In the genomic region with DNA sequence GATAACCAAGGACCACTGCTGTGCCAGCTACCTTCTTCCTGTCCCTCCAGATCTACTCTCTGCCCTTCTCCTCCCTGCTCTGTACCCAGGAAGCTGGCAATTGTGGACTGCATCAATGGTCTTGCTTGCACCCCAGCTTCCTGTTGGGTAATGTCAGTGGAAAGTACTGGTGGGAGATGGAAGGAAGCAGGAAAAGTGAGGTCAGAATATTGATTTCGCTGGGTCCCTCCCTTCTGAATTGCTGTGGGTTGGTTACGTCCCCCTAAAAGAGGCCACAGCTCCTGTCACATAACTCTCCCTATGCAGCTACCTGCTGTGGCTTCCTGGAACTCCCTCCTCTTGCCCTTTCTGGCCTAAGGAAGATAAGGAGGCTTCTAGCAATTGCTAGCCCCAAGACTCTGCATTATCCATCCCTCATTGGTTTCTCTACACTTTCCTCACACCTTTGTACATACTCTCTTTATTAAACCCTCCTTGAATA, we compare ENCODE assay signal across 27 cellular contexts.
"Had no signal": no experiment of that assay in that cellular context is flagged by ENCODE, and none has a peak within 500 bp of the region (broad histone marks: within the 10 kb centered on the region; RNA-seq: fewer than 3 reads in every experiment).

No MANE protein-coding gene starts in this region.

- H3K36me3 Mint-ChIP-seq: activated naive CD4-positive, alpha-beta T cell treated with anti-CD3 and anti-CD28 coated beads, Interleukin-2, amount 50 U/mL, for 24 hours had no signal

- H3K4me1 Mint-ChIP-seq: activated naive CD4-positive, alpha-beta T cell treated with anti-CD3 and anti-CD28 coated beads, Interleukin-2, amount 50 U/mL, for 24 hours had no signal

- H3K27me3 ChIP-seq: ascending aorta, body of pancreas, Peyer's patch, SJSA1 had no signal

- H3K27ac Mint-ChIP-seq: activated CD8-positive, alpha-beta T cell treated with anti-CD3 and anti-CD28 coated beads, Interleukin-2, amount 10 ng/mL, durations not matched to agents 7 days and 5 days; activated naive CD4-positive, alpha-beta T cell treated with anti-CD3 and anti-CD28 coated beads, Interleukin-2, amount 50 U/mL, for 24 hours; activated T-cell treated with anti-CD3 and anti-CD28 coated beads, Interleukin-2, amount 50 U/mL, for 24 hours; activated T-helper 1 cell treated with anti-CD3 and anti-CD28 coated beads, Interleukin-12 subunit alpha, Interleukin-12 subunit beta, Interleukin-2, Interleukin-4 antibody, amounts not matched to agents 30 ng/mL and 10 ng/mL and 1 ng/mL, durations not matched to agents 14 hours and 24 hours and 36 hours had no signal

- DNase-seq: activated CD4-positive, alpha-beta T cell treated with anti-CD3 and anti-CD28 coated beads for 4 hours; activated CD8-positive, alpha-beta T cell treated with anti-CD3 and anti-CD28 coated beads, Interleukin-2, amount 10 ng/mL, durations not matched to agents 7 days and 5 days; activated effector memory CD4-positive, alpha-beta T cell treated with Interleukin-2 at 50 U/mL for 16 hours; activated naive CD4-positive, alpha-beta T cell; activated T-cell treated with anti-CD3 and anti-CD28 coated beads, Interleukin-2, amount 50 U/mL, for 24 hours; body of pancreas; central memory CD4-positive, alpha-beta T cell; Karpas-422; NCI-H1092 treated with DMSO at 0.1 percent for 48 hours; NCI-H1417 treated with DMSO at 0.1 percent for 48 hours; NCI-H1694; NCI-H2029; NCI-H2107; NCI-H2171 treated with DMSO at 0.1 percent for 48 hours; NCI-H446; NCI-H524; Peyer's patch; Right ventricle myocardium superior; T-helper 2 cell; T1000 had no signal

- H3K4me3 ChIP-seq: ascending aorta, body of pancreas, Peyer's patch, SJSA1 had no signal

- H3K4me3 Mint-ChIP-seq: activated CD8-positive, alpha-beta T cell treated with anti-CD3 and anti-CD28 coated beads, Interleukin-2, amount 10 ng/mL, durations not matched to agents 7 days and 5 days; activated naive CD4-positive, alpha-beta T cell treated with anti-CD3 and anti-CD28 coated beads, Interleukin-2, amount 50 U/mL, for 24 hours; activated T-cell treated with anti-CD3 and anti-CD28 coated beads, Interleukin-2, amount 50 U/mL, for 24 hours; activated T-helper 1 cell treated with anti-CD3 and anti-CD28 coated beads, Interleukin-12 subunit alpha, Interleukin-12 subunit beta, Interleukin-2, Interleukin-4 antibody, amounts not matched to agents 30 ng/mL and 10 ng/mL and 1 ng/mL, durations not matched to agents 14 hours and 24 hours and 36 hours had no signal

- H3K27ac ChIP-seq: ascending aorta, body of pancreas, Peyer's patch, RWPE1, SJSA1 had no signal

- H3K4me1 ChIP-seq: ascending aorta, body of pancreas, Peyer's patch, SJSA1 had no signal

- H3K36me3 ChIP-seq: ascending aorta, Peyer's patch, SJSA1 had no signal

- ATAC-seq: activated CD4-positive, CD25-positive, alpha-beta regulatory T cell treated with anti-CD3 and anti-CD28 coated beads, Interleukin-2, amount 50 U/mL, for 24 hours; activated CD8-positive, alpha-beta T cell treated with anti-CD3 and anti-CD28 coated beads, Interleukin-2, amount 10 ng/mL, durations not matched to agents 7 days and 5 days; body of pancreas; SK-N-SH treated with all-trans-retinoic acid at 6 μM for 48 hours had no signal

- H3K9me3 ChIP-seq: body of pancreas, Peyer's patch, SJSA1 had no signal

- H3K9me3 Mint-ChIP-seq: activated T-cell treated with anti-CD3 and anti-CD28 coated beads, Interleukin-2, amount 50 U/mL, for 24 hours had no signal
